In the genomic region with DNA sequence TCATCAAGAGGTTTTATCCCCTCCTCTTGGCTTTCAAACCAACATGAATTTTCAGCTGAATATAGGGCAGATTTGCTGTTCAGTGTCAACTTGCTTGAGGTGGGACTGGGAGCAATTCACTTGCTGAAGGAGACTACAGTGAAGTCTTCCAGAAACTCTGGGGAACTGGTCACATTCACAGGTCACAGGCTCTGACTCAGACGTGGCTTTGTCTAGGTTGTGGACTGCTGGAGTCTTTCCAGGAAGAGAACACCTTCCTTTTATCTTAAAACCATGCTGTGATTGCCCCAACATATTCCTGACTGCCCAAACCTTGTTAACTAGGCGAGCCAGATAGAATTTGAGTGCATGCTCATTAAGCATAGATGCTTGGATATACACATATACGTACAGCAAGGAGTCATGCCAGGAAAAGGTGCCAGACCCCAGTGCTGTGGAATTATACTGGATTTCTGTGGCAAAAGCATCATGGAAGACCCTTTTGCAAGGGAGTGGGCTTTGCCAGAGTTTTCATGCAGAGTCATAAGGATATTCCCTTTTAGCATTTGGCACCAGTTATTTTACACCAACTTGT, we compare ENCODE assay signal across 11 cellular contexts.
DNase-seq lines count a peak whose midpoint lies in the region; ATAC-seq, FAIRE-seq and TF ChIP-seq lines count a peak whose summit lies in the region.
"Had no signal": no experiment of that assay in that cellular context is flagged by ENCODE, and none has a peak within 500 bp of the region (broad histone marks: within the 10 kb centered on the region; RNA-seq: fewer than 3 reads in every experiment).

No MANE protein-coding gene starts in this region.

- no peak overlapping the region for H2AFZ ChIP-seq in osteoblast (ENCODE audit: low read length)

- H3K27me3 ChIP-seq in bronchial epithelial cell (ENCODE audit: control insufficient read depth, insufficient read depth, low read length) (no peaks in the 10 kb centered on the region), osteoblast (ENCODE audit: insufficient read depth, low read length) (no peaks in the 10 kb centered on the region)

- peaks cover 33% of the 10 kb centered on the region for H3K4me1 ChIP-seq in osteoblast (ENCODE audit: insufficient read depth, low read length)

- no peak for ATAC-seq in GM18517 (IDR thresholded peaks at IDR 0.05; ENCODE audit: unreplicated experiment)
- ATAC-seq: effector memory CD8-positive, alpha-beta T cell had no signal

- H3K79me2 ChIP-seq in osteoblast (ENCODE audit: insufficient read depth, low read length) = no peaks in the 10 kb centered on the region

- H3K4me3 ChIP-seq in bronchial epithelial cell (ENCODE audit: low read depth, low read length) = no peak overlapping the region
- H3K4me3 ChIP-seq in osteoblast (ENCODE audit: insufficient read depth, low read length) = no peak overlapping the region

- in situ Hi-C loops in Caki2 (cut with HindIII; ENCODE audit: low pct_unique_long_range_greater_than_20kb, low sequenced_read_pairs) = no loop called here

- H4K20me1 ChIP-seq in osteoblast (ENCODE audit: insufficient read depth, low read length) = no peaks in the 10 kb centered on the region

- peak overlapping the region; percentile 76 for H3K27ac ChIP-seq in osteoblast (ENCODE audit: low read depth, low read length)

- no peak for TF ChIP-seq CTCF in bronchial epithelial cell (IDR thresholded peaks at IDR 0.05; ENCODE audit: insufficient read depth, low read length, severe bottlenecking)
- TF ChIP-seq CTCF in osteoblast (IDR thresholded peaks at IDR 0.05; ENCODE audit: extremely low read depth, low read depth, low read length) = no peak

- DNase-seq in Caki2 (ENCODE audit: low read depth) (peak; percentile 77), M059J (ENCODE audit: low read depth) (peak; percentile 91), bronchial epithelial cell (ENCODE audit: low read depth) (peak; percentile 67), osteoblast (ENCODE audit: insufficient read length, low spot score, missing footprints) (no peak), frontal cortex (ENCODE audit: low spot score in 2 of 2) (no peak), NCI-H1417 (lab: John Stamatoyannopoulos, UW) (no peak), occipital lobe (lab: John Stamatoyannopoulos, UW) (no peak)
- DNase-seq: activated T-cell treated with anti-CD3 and anti-CD28 coated beads, Interleukin-2, amount 50 U/mL, for 1 hour; effector memory CD8-positive, alpha-beta T cell; stimulated activated CD4-positive, alpha-beta T cell treated with anti-CD3 and anti-CD28 coated beads, Interleukin-4, amount 100 ng/mL, for 1 hour had no signal

- no peaks in the 10 kb centered on the region for H3K36me3 ChIP-seq in bronchial epithelial cell (ENCODE audit: control insufficient read depth, insufficient read depth, low read length)
- H3K36me3 ChIP-seq in osteoblast (ENCODE audit: insufficient read depth, low read length) = no peaks in the 10 kb centered on the region

- FAIRE-seq in bronchial epithelial cell (lab: Jason Lieb, UNC) = no peak
- FAIRE-seq in frontal cortex (lab: Jason Lieb, UNC) = no peak

- no peaks in the 10 kb centered on the region for H3K9me3 ChIP-seq in osteoblast (ENCODE audit: low read depth, low read length)

- peak overlapping the region; percentile 28 for H3K4me2 ChIP-seq in osteoblast (ENCODE audit: insufficient read depth, low read length)

Comparison
In these comparisons a context has a peak if more than half of its experiments do, and no peak if none do; other contexts are left out.
1. DNase-seq: peak in Caki2 (single experiment), M059J (single experiment) and bronchial epithelial cell (single experiment); none in osteoblast (single experiment), frontal cortex (0 of 2), NCI-H1417 (0 of 3) and occipital lobe (single experiment).